Comparison of ENCODE assay signal across 9 cellular contexts in the genomic region with DNA sequence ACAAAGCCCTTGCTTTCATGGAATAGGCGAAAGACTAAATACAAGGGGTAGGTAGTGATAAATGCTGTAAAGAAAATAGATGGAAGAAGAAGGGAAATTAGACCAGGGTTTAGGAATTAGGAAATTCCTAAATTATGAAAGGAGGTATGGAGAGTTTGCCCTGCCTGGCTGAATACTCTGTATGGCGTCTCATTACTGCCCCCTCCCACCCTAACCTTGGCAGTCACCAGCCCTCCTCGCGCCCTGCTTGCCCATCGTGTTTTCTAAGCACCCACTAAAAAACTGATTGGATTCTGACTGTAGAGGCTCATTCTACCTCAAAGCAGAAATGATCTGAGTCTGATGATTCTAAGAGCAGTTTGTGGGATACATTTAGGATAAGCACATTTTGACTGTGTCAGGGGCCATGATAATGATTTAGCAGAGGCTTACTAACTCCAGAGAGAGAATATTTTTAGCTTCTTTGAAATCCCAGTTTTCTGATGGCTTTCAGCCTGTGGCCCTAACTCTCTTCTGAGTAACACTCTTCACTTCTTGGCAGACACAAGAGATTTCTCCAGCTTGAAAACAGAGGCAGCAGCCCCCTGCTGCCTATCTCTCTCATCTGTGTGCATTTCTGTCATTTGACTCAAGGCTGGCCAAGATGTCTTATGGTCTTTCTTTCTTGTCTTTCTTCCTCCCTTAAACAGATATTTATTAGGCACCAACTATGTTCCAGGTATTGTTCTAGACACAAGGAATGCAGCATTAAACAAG. TPM values are rescaled to one million over a fixed set of nuclear protein-coding genes. Genes with fewer than 3 reads are reported as not detected.
DNase-seq lines count a peak whose midpoint lies in the region; ATAC-seq and TF ChIP-seq lines count a peak whose summit lies in the region.
"Had no signal": no experiment of that assay in that cellular context is flagged by ENCODE, and none has a peak within 500 bp of the region (broad histone marks: within the 10 kb centered on the region; RNA-seq: fewer than 3 reads in every experiment).

No MANE protein-coding gene starts in this region.

- H3K27me3 Mint-ChIP-seq in endodermal cell (ENCODE audit: insufficient read depth): no peaks in the 10 kb centered on the region

- H3K9me3 ChIP-seq in OCI-LY3 (ENCODE audit: insufficient read depth, low read length) (no peaks in the 10 kb centered on the region), endodermal cell (ENCODE audit: control insufficient read depth, low read length) (no peaks in the 10 kb centered on the region)

- H3K27me3 ChIP-seq in OCI-LY3 (ENCODE audit: low read depth, low read length) (no peaks in the 10 kb centered on the region), endodermal cell (ENCODE audit: control insufficient read depth, insufficient read depth, low read length, poor library complexity, severe bottlenecking) (no peaks in the 10 kb centered on the region)

- peaks cover 49% of the 10 kb centered on the region for H3K4me1 ChIP-seq in OCI-LY3 (ENCODE audit: low read length)
- peaks cover 3% of the 10 kb centered on the region for H3K4me1 ChIP-seq in endodermal cell (ENCODE audit: control insufficient read depth, insufficient read depth, low read length)

- H3K9me3 Mint-ChIP-seq in endodermal cell: no peaks in the 10 kb centered on the region

- H2AFZ ChIP-seq in OCI-LY3 (ENCODE audit: low read depth, low read length): peak overlapping the region; percentile 34; the same call in 1 of the 2 replicates

- H3K4me3 Mint-ChIP-seq in endodermal cell: peak overlapping the region; percentile 81

- TF ChIP-seq CTCF in OCI-LY3 (IDR thresholded peaks at IDR 0.05; ENCODE audit: low read depth, low read length) (0 out of 2 replicates have a peak, but pooled peaks have one; percentile 11), endodermal cell (conservative IDR thresholded peaks at IDR 0.05) (peak; percentile 12)

- peak; percentile 5 for DNase-seq in NCI-H2227 treated with DMSO at 0.1 percent for 48 hours (lab: John Stamatoyannopoulos, UW)
- no peak for DNase-seq in NCI-H2227 (lab: John Stamatoyannopoulos, UW; ENCODE audit: unreplicated experiment)
- DNase-seq in endodermal cell: peak; percentile 55
- peak; percentile 10 for DNase-seq in retina
- DNase-seq in HuH-7.5 (ENCODE audit: low spot score): no peak
- DNase-seq: NCI-H2171 treated with DMSO at 0.1 percent for 48 hours had no signal

- no peak for ATAC-seq in HG03521 (IDR thresholded peaks at IDR 0.05; ENCODE audit: unreplicated experiment)
- ATAC-seq in HG02798 (IDR thresholded peaks at IDR 0.05; ENCODE audit: poor library complexity, unreplicated experiment): no peak

- peak overlapping the region; percentile 8 for H3K27ac Mint-ChIP-seq in endodermal cell

- H3K27ac ChIP-seq in OCI-LY3 (ENCODE audit: low read length): no peak overlapping the region
- no peak overlapping the region for H3K27ac ChIP-seq in endodermal cell (ENCODE audit: low read depth, low read length)

- peaks cover 35% of the 10 kb centered on the region for H3K79me2 ChIP-seq in OCI-LY3 (ENCODE audit: low read length)

- peak overlapping the region; percentile 78 for H3K4me2 ChIP-seq in OCI-LY3 (ENCODE audit: low read length)

- H3K9ac ChIP-seq in OCI-LY3 (ENCODE audit: low read length) (peak overlapping the region; percentile 66; the same call in 1 of the 2 replicates), endodermal cell (ENCODE audit: extremely low read depth, low read length, poor library complexity, severe bottlenecking) (no peak overlapping the region)

- H4K20me1 ChIP-seq in OCI-LY3 (ENCODE audit: insufficient read depth, low read length): peaks cover 27% of the 10 kb centered on the region

- no peaks in the 10 kb centered on the region for H3K36me3 Mint-ChIP-seq in endodermal cell (ENCODE audit: low read depth)

- WGBS in endodermal cell (ENCODE audit: insufficient coverage in 1 of 2, insufficient read length in 1 of 2), 2 experiments: 59 to 92% methylated on average over 1 to 4 of the region's 5 CpGs

- peaks cover 3% of the 10 kb centered on the region for H3K36me3 ChIP-seq in OCI-LY3 (replicated peaks; ENCODE audit: low read depth, low read length)
- no peaks in the 10 kb centered on the region for H3K36me3 ChIP-seq in endodermal cell (ENCODE audit: control insufficient read depth, insufficient read depth, low read length)

- peaks cover 37% of the 10 kb centered on the region for H3K4me1 Mint-ChIP-seq in endodermal cell

- peak overlapping the region; percentile 87 for H3K4me3 ChIP-seq in OCI-LY3 (ENCODE audit: low read length)
- peak overlapping the region; percentile 82 for H3K4me3 ChIP-seq in endodermal cell (ENCODE audit: low read length)

RNA-seq across cellular contexts. Expression of gene CHD6, which starts 1.4 kb away (rescaled TPM):
- total RNA-seq in endodermal cell: 100 to 1,000 TPM in 1 of 2 donors, 10 to 100 TPM in 1; 82.5 to 107 TPM
- polyA plus RNA-seq in endodermal cell (2013, experiment 1 of 2): 36.4 TPM
- 32.1 TPM for polyA plus RNA-seq in endodermal cell (2013, experiment 2 of 2)

Comparison
In these comparisons a context has a peak if more than half of its experiments do, and no peak if none do; other contexts are left out.
1. DNase-seq: peak in NCI-H2227 treated with DMSO at 0.1 percent for 48 hours (single experiment), endodermal cell (single experiment) and retina (single experiment); none in NCI-H2227 (single experiment) and HuH-7.5 (single experiment).